ENCODE assay signal across 14 cellular contexts in genomic region chr10:60846173-60846572, GRCh38.
DNase-seq lines count a peak whose midpoint lies in the region; TF ChIP-seq lines count a peak whose summit lies in the region.
"Had no signal": no experiment of that assay in that cellular context is flagged by ENCODE, and none has a peak within 500 bp of the region (broad histone marks: within the 10 kb centered on the region; RNA-seq: fewer than 3 reads in every experiment).

No MANE protein-coding gene starts in this region.

- no peak overlapping the region for H3K4me2 ChIP-seq in OCI-LY7 (ENCODE audit: low read length)

- TF ChIP-seq CTCF in OCI-LY7 (conservative IDR thresholded peaks at IDR 0.05; ENCODE audit: low read length), result no peak

- H4K20me1 ChIP-seq in OCI-LY7 (ENCODE audit: insufficient read depth, low read length), result no peaks in the 10 kb centered on the region

- TF ChIP-seq POLR2A in erythroblast (IDR thresholded peaks at IDR 0.05; ENCODE audit: low read length), result no peak

- H2AFZ ChIP-seq in ACC112 (ENCODE audit: low read length, unreplicated experiment) (peak overlapping the region; percentile 34), OCI-LY7 (ENCODE audit: low read length) (no peak overlapping the region)

- peaks cover 22% of the 10 kb centered on the region for H3K4me1 ChIP-seq in ACC112 (ENCODE audit: control insufficient read depth, insufficient read depth, low read length, unreplicated experiment)
- H3K4me1 ChIP-seq in OCI-LY7 (ENCODE audit: insufficient read depth, low read length, poor library complexity, severe bottlenecking), result no peaks in the 10 kb centered on the region

- H3K9me3 ChIP-seq in OCI-LY7 (ENCODE audit: low read length), result no peaks in the 10 kb centered on the region

- H3K36me3 ChIP-seq in ACC112 (ENCODE audit: insufficient read depth, low read length) (no peaks in the 10 kb centered on the region), OCI-LY7 (ENCODE audit: insufficient read depth, low read length) (no peaks in the 10 kb centered on the region)
- H3K36me3 ChIP-seq: tibial nerve had no signal

- no peaks in the 10 kb centered on the region for H3K79me2 ChIP-seq in ACC112 (ENCODE audit: control insufficient read depth, insufficient read depth, low read length, unreplicated experiment)
- H3K79me2 ChIP-seq in OCI-LY7 (ENCODE audit: insufficient read depth, low read depth, low read length), result no peaks in the 10 kb centered on the region

- no TSS peak for BruUV-seq in OCI-LY7 (replicated peaks; lab: Mats Ljungman, UMichigan)

- H3K4me3 ChIP-seq in ACC112 (ENCODE audit: low read depth, low read length) (no peak overlapping the region), OCI-LY7 (ENCODE audit: low read depth, low read length, poor library complexity, severe bottlenecking) (no peak overlapping the region)
- H3K4me3 ChIP-seq: tibial nerve had no signal

- CTCF ChIA-PET in OCI-LY7 (lab: Charles Lee; ENCODE audit: unreplicated experiment), result no interaction called here

- POLR2A ChIA-PET in OCI-LY7 (lab: Charles Lee), result interaction anchor here (0.7 kb wide), 1 partner anchor 12 kb away, joined by 3 read pairs; no protein-coding TSS in a partner anchor

- H3K27me3 ChIP-seq in ACC112 (ENCODE audit: insufficient read depth, low read length), result no peaks in the 10 kb centered on the region
- H3K27me3 ChIP-seq: tibial nerve had no signal

- H3K9me2 ChIP-seq in OCI-LY7 (ENCODE audit: insufficient read depth, low read length), result no peaks in the 10 kb centered on the region

- H3K27ac ChIP-seq in ACC112 (ENCODE audit: low read depth, low read length) (peak overlapping the region; percentile 6; the same call in 1 of the 2 replicates), OCI-LY7 (ENCODE audit: low read depth, low read length, poor library complexity, severe bottlenecking) (no peak overlapping the region)
- H3K27ac ChIP-seq: tibial nerve had no signal

- DNase-seq in HK-2 (ENCODE audit: unreplicated experiment), result peak; percentile 28
- DNase-seq in amniotic epithelial cell (ENCODE audit: low read depth), result peak; percentile 49
- peak; percentile 18 for DNase-seq in glomerular endothelial cell (ENCODE audit: extremely low read depth, low read depth, low spot score)
- DNase-seq in erythroblast (lab: John Stamatoyannopoulos, UW), result no peak
- DNase-seq in activated naive CD4-positive, alpha-beta T cell treated with anti-CD3 and anti-CD28 coated beads, Interleukin-2, amount 50 U/mL, for 16 hours, result no peak
- no peak for DNase-seq in NCI-H446 treated with DMSO at 0.1 percent for 48 hours (lab: John Stamatoyannopoulos, UW)
- no peak for DNase-seq in OCI-LY7 (ENCODE audit: low spot score)
- DNase-seq: activated effector memory CD4-positive, alpha-beta T cell treated with Interleukin-2 at 50 U/mL for 16 hours; CD4-positive, CD25-positive, alpha-beta regulatory T cell; effector memory CD4-positive, alpha-beta T cell; left cardiac atrium; NCI-H1694 had no signal

- intact Hi-C loops in OCI-LY7 (cut with micrococcal nuclease; ENCODE audit: unreplicated experiment), result no loop called here

Comparison
In these comparisons a context has a peak if more than half of its experiments do, and no peak if none do; other contexts are left out.
1. DNase-seq: peak in HK-2 (single experiment), amniotic epithelial cell (single experiment) and glomerular endothelial cell (single experiment); none in erythroblast (0 of 2), activated naive CD4-positive, alpha-beta T cell treated with anti-CD3 and anti-CD28 coated beads, Interleukin-2, amount 50 U/mL, for 16 hours (single experiment), NCI-H446 treated with DMSO at 0.1 percent for 48 hours (single experiment) and OCI-LY7 (single experiment).